In the genomic region with DNA sequence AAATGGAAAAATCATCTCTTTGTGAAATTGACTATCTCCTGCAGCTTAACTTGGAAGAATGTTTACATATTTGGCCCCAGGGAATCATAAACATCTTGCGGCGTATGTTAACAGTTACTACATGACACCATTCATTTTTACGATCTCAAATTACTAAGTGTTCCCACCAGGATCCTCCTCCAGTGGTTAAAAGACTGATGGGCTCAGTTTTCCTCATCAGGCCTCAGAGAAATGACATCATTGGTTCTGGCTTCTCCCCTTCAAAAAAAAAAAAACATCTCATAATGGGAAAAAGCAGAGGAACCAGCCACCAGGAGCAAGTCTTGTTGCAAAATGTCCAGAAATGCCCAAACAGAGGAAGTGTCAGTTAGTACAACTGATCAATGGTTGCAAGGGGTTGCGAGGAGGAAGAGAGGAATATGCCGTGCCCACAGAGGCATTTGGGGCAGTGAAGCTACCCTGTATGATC, we compare ENCODE assay signal across 11 cellular contexts.
DNase-seq lines count a peak whose midpoint lies in the region; FAIRE-seq and TF ChIP-seq lines count a peak whose summit lies in the region.
"Had no signal": no experiment of that assay in that cellular context is flagged by ENCODE, and none has a peak within 500 bp of the region (broad histone marks: within the 10 kb centered on the region; RNA-seq: fewer than 3 reads in every experiment).

No MANE protein-coding gene starts in this region.

- DNase-seq in AG04450 (ENCODE audit: low read depth, low spot score) (peak; percentile 97), HFF-Myc (ENCODE audit: extremely low read depth, low read depth) (peak; percentile 87), SJCRH30 (peak; percentile 32 to 75), glomerular visceral epithelial cell (ENCODE audit: extremely low spot score) (peak; percentile 10), coronary artery (ENCODE audit: low spot score) (no peak), spleen (no peak), frontal cortex (ENCODE audit: low spot score in 2 of 2) (no peak)
- DNase-seq in stimulated activated CD4-positive, alpha-beta T cell treated with anti-CD3 and anti-CD28 coated beads, Interleukin-2, amount 100 ng/mL, for 48 hours = no peak
- DNase-seq: endodermal cell had no signal

- no peak for FAIRE-seq in frontal cortex (lab: Jason Lieb, UNC)
- FAIRE-seq: D721Med had no signal

- H3K36me3 ChIP-seq in SJCRH30 = no peaks in the 10 kb centered on the region
- no peaks in the 10 kb centered on the region for H3K36me3 ChIP-seq in spleen
- H3K36me3 ChIP-seq: suprapubic skin had no signal

- CTCF ChIA-PET in AG04450 (lab: Charles Lee) = no interaction called here

- H3K4me1 ChIP-seq in SJCRH30 (peaks cover 23% of the 10 kb centered on the region), spleen (peaks cover 0 to 20% (median 7%) of the 10 kb centered on the region in 6 donors)

- H3K9me3 ChIP-seq in AG04450 (ENCODE audit: control insufficient read depth, insufficient read depth, low read length) (no peaks in the 10 kb centered on the region), SJCRH30 (replicated peaks) (no peaks in the 10 kb centered on the region), spleen (no peaks in the 10 kb centered on the region)

- peak overlapping the region; percentile 96 for H3K27ac ChIP-seq in AG04450 (ENCODE audit: low read depth, low read length)
- no peak overlapping the region for H3K27ac ChIP-seq in SJCRH30
- no peak overlapping the region for H3K27ac ChIP-seq in coronary artery
- no peak overlapping the region for H3K27ac ChIP-seq in spleen
- H3K27ac ChIP-seq: suprapubic skin had no signal

- H3K27me3 ChIP-seq in AG04450 (ENCODE audit: control insufficient read depth, insufficient read depth, low read length) = no peaks in the 10 kb centered on the region
- no peaks in the 10 kb centered on the region for H3K27me3 ChIP-seq in SJCRH30
- no peaks in the 10 kb centered on the region for H3K27me3 ChIP-seq in spleen (replicated peaks in 1 of 7)
- H3K27me3 ChIP-seq: suprapubic skin had no signal

- POLR2A ChIA-PET in AG04450 (lab: Yijun Ruan, JAX) = interaction anchor here (0.6 to 1.8 kb wide), 6 partner anchors 29 to 388 kb away, joined by 3 to 25 read pairs (median 4); a partner anchor contains a TSS

- WGBS in spleen, 5 donors = 63 to 85% (median 75%) methylated on average over 5 of the region's 5 CpGs

- TF ChIP-seq POLR2A in spleen (IDR thresholded peaks at IDR 0.05) = no peak

- H3K4me3 ChIP-seq in AG04450 (ENCODE audit: low read depth, low read length) = peak overlapping the region; percentile 5; the same call in 1 of the 2 replicates
- H3K4me3 ChIP-seq in HFF-Myc (replicated peaks; ENCODE audit: low read depth, low read length) = no peak overlapping the region
- H3K4me3 ChIP-seq in SJCRH30 = 0 out of 2 replicates have a peak overlapping the region, but pooled peaks have one; percentile 4
- no peak overlapping the region for H3K4me3 ChIP-seq in coronary artery
- H3K4me3 ChIP-seq in spleen = no peak overlapping the region
- H3K4me3 ChIP-seq: suprapubic skin had no signal

- intact Hi-C loops in spleen (cut with DNase I; ENCODE audit: low total_unique reads) = no loop called here

- TF ChIP-seq CTCF in AG04450 (IDR thresholded peaks at IDR 0.05; ENCODE audit: low read depth, low read length) (no peak), HFF-Myc (IDR thresholded peaks at IDR 0.05; ENCODE audit: low read depth, low read length, missing control alignments) (no peak), coronary artery (IDR thresholded peaks at IDR 0.05) (no peak), spleen (IDR thresholded peaks at IDR 0.05 in 8 of 11, conservative IDR thresholded peaks at IDR 0.05 in 3 of 11) (no peak)

Comparison
In these comparisons a context has a peak if more than half of its experiments do, and no peak if none do; other contexts are left out.
1. DNase-seq: peak in AG04450 (single experiment), HFF-Myc (single experiment), SJCRH30 (2 of 2) and glomerular visceral epithelial cell (single experiment); none in coronary artery (single experiment), spleen (single experiment), frontal cortex (0 of 2) and stimulated activated CD4-positive, alpha-beta T cell treated with anti-CD3 and anti-CD28 coated beads, Interleukin-2, amount 100 ng/mL, for 48 hours (0 of 2).
2. H3K4me3 ChIP-seq: peak in AG04450 (single experiment) and SJCRH30 (single experiment); none in HFF-Myc (single experiment), coronary artery (single experiment) and spleen (0 of 8).